ENCODE assay signal across 28 cellular contexts in genomic region chrX:87005183-87005582, GRCh38.
"Had no signal": no experiment of that assay in that cellular context is flagged by ENCODE, and none has a peak within 500 bp of the region (broad histone marks: within the 10 kb centered on the region; RNA-seq: fewer than 3 reads in every experiment).

No MANE protein-coding gene starts in this region.

- H3K27me3 ChIP-seq: colonic mucosa, esophagus muscularis mucosa, esophagus squamous epithelium, foreskin keratinocyte, gastroesophageal sphincter, heart left ventricle had no signal

- DNase-seq: colonic mucosa; cortex of kidney; dermis blood vessel endothelial cell; dorsolateral prefrontal cortex; effector CD4-positive, alpha-beta T cell; effector CD8-positive, alpha-beta T cell; effector memory CD4-positive, alpha-beta T cell; effector memory CD8-positive, alpha-beta T cell; endodermal cell; erythroblast; esophagus squamous epithelium; foreskin fibroblast; foreskin keratinocyte; foreskin melanocyte; gastrocnemius medialis; glutamatergic neuron; head of caudate nucleus; heart left ventricle; heart right ventricle had no signal

- H3K36me3 ChIP-seq: colonic mucosa, esophagus muscularis mucosa, esophagus squamous epithelium, gastrocnemius medialis, gastroesophageal sphincter, heart left ventricle, heart right ventricle had no signal

- H3K9me3 ChIP-seq: colonic mucosa, esophagus muscularis mucosa, esophagus squamous epithelium, gastrocnemius medialis, gastroesophageal sphincter had no signal

- H3K4me3 ChIP-seq: colonic mucosa, coronary artery, dorsolateral prefrontal cortex, esophagus muscularis mucosa, esophagus squamous epithelium, gastrocnemius medialis, gastroesophageal sphincter, heart left ventricle, heart right ventricle had no signal

- H3K27ac ChIP-seq: colonic mucosa, coronary artery, dorsolateral prefrontal cortex, epithelial cell of prostate, esophagus muscularis mucosa, esophagus squamous epithelium, foreskin keratinocyte, gastrocnemius medialis, gastroesophageal sphincter, heart left ventricle, heart right ventricle had no signal

- ATAC-seq: effector memory CD8-positive, alpha-beta T cell; esophagus mucosa; foreskin keratinocyte; gastrocnemius medialis; gastroesophageal sphincter; heart left ventricle; heart right ventricle had no signal

- H3K4me1 ChIP-seq: colonic mucosa, esophagus muscularis mucosa, esophagus squamous epithelium, foreskin keratinocyte, gastrocnemius medialis, gastroesophageal sphincter, heart left ventricle, heart right ventricle had no signal

- FAIRE-seq: colon, endometrium, endothelial cell of umbilical vein, frontal cortex had no signal
